10 cellular contexts compared by ENCODE assay signal in genomic region chr9:2228132-2228531, GRCh38.
DNase-seq lines count a peak whose midpoint lies in the region; ATAC-seq, FAIRE-seq and TF ChIP-seq lines count a peak whose summit lies in the region.
"Had no signal": no experiment of that assay in that cellular context is flagged by ENCODE, and none has a peak within 500 bp of the region (broad histone marks: within the 10 kb centered on the region; RNA-seq: fewer than 3 reads in every experiment).

No MANE protein-coding gene starts in this region.

- no peak for ATAC-seq in activated naive CD8-positive, alpha-beta T cell treated with anti-CD3 and anti-CD28 coated beads, Interleukin-2, amount 50 U/mL, for 24 hours
- ATAC-seq in HepG2: peak; percentile 37; the same call in 1 of the 3 replicates
- no peak for ATAC-seq in CD4-positive, alpha-beta T cell (ENCODE audit: poor library complexity)

- H3K9ac ChIP-seq in Loucy (ENCODE audit: low read depth, low read length, poor library complexity, severe bottlenecking): no peak overlapping the region
- H3K9ac ChIP-seq in HepG2 (ENCODE audit: insufficient read depth, low read depth, low read length): no peak overlapping the region

- POLR2A ChIA-PET in HepG2 (lab: Yijun Ruan, JAX): no interaction called here
- POLR2A ChIA-PET in CD4-positive, alpha-beta T cell (lab: Charles Lee): no interaction called here

- WGBS in HepG2 (ENCODE audit: low lambda C conversion rate): 15% methylated on average over 2 of the region's 2 CpGs

- H3K4me3 ChIP-seq in Loucy (ENCODE audit: low read length, poor library complexity, severe bottlenecking) (no peak overlapping the region), HepG2 (replicated peaks in 1 of 3; ENCODE audit: insufficient read depth in 1 of 3, low read depth in 2 of 3, low read length in 3 of 3) (no peak overlapping the region)

- no peak overlapping the region for H3K27ac ChIP-seq in HepG2 (ENCODE audit: extremely low read length, insufficient read depth, low read length)
- H3K27ac ChIP-seq in CD4-positive, alpha-beta T cell (ENCODE audit: low read depth, low read length): no peak overlapping the region
- H3K27ac ChIP-seq: neutrophil had no signal

- no peaks in the 10 kb centered on the region for H3F3A ChIP-seq in Loucy (ENCODE audit: low read depth)

- H3K4me1 ChIP-seq in Loucy (ENCODE audit: insufficient read depth, low read length, poor library complexity, severe bottlenecking): peaks cover 6% of the 10 kb centered on the region
- peaks cover 15% of the 10 kb centered on the region for H3K4me1 ChIP-seq in HepG2 (ENCODE audit: insufficient read depth, low read length)

- intact Hi-C loops in HepG2 (cut with micrococcal nuclease; ENCODE audit: unreplicated experiment): no loop called here
- intact Hi-C loops in CD4-positive, alpha-beta T cell (cut with DNase I, micrococcal nuclease): loop anchor here in 1 of 2 experiments (5.0 kb wide), 1 partner anchor 366 kb away; no protein-coding TSS in a partner anchor

- H2AFZ ChIP-seq in Loucy (ENCODE audit: low read length) (peak overlapping the region; percentile 86), HepG2 (ENCODE audit: low read length) (no peak overlapping the region)

- no peaks in the 10 kb centered on the region for H3K9me3 Mint-ChIP-seq in activated naive CD8-positive, alpha-beta T cell treated with anti-CD3 and anti-CD28 coated beads, Interleukin-2, amount 50 U/mL, for 24 hours
- H3K9me3 Mint-ChIP-seq in CD4-positive, alpha-beta T cell: peaks cover 5% of the 10 kb centered on the region

- H3K4me2 ChIP-seq in Loucy (ENCODE audit: low read depth, low read length, poor library complexity, severe bottlenecking) (no peak overlapping the region), HepG2 (ENCODE audit: low read depth, low read length) (no peak overlapping the region)

- peaks cover 2% of the 10 kb centered on the region for H3K4me1 Mint-ChIP-seq in activated naive CD8-positive, alpha-beta T cell treated with anti-CD3 and anti-CD28 coated beads, Interleukin-2, amount 50 U/mL, for 24 hours
- H3K4me1 Mint-ChIP-seq in CD4-positive, alpha-beta T cell (ENCODE audit: low read depth): no peaks in the 10 kb centered on the region

- H3K4me3 Mint-ChIP-seq in activated naive CD8-positive, alpha-beta T cell treated with anti-CD3 and anti-CD28 coated beads, Interleukin-2, amount 50 U/mL, for 24 hours: no peak overlapping the region
- H3K4me3 Mint-ChIP-seq in CD4-positive, alpha-beta T cell: no peak overlapping the region

- no peaks in the 10 kb centered on the region for H3K36me3 Mint-ChIP-seq in activated naive CD8-positive, alpha-beta T cell treated with anti-CD3 and anti-CD28 coated beads, Interleukin-2, amount 50 U/mL, for 24 hours (ENCODE audit: low read depth)
- H3K36me3 Mint-ChIP-seq in CD4-positive, alpha-beta T cell (ENCODE audit: low read depth): no peaks in the 10 kb centered on the region

- no peaks in the 10 kb centered on the region for H3K9me2 ChIP-seq in Loucy (replicated peaks; ENCODE audit: low read depth, low read length)

- BruUV-seq in HepG2 (replicated peaks; lab: Mats Ljungman, UMichigan): no TSS peak

- FAIRE-seq in HepG2 (lab: Jason Lieb, UNC): no peak

- H3K9me3 ChIP-seq in Loucy (ENCODE audit: insufficient read depth, low read depth, low read length) (no peaks in the 10 kb centered on the region), HepG2 (ENCODE audit: low read length) (no peaks in the 10 kb centered on the region)
- H3K9me3 ChIP-seq in CD4-positive, alpha-beta T cell (ENCODE audit: control insufficient read depth, low read length): no peaks in the 10 kb centered on the region
- H3K9me3 ChIP-seq: Caco-2, neutrophil had no signal

- CTCF ChIA-PET in HepG2 (lab: Yijun Ruan, JAX; ENCODE audit: low intra/inter-chr PET ratio, low total read pairs): no interaction called here
- CTCF ChIA-PET in CD4-positive, alpha-beta T cell (lab: Charles Lee): no interaction called here

- no peak for TF ChIP-seq POLR2A in HepG2 (IDR thresholded peaks at IDR 0.05; ENCODE audit: insufficient read depth in 1 of 2, low read depth in 2 of 2, low read length in 2 of 2)

- in situ Hi-C loops in HepG2 (cut with HindIII; ENCODE audit: extremely low pct_ligation_motif_present, low pct_unique_long_range_greater_than_20kb): no loop called here

- H3K36me3 ChIP-seq in Loucy (ENCODE audit: insufficient read depth, low read length) (no peaks in the 10 kb centered on the region), HepG2 (replicated peaks in 1 of 2; ENCODE audit: control insufficient read depth in 1 of 2, insufficient read depth in 2 of 2, low read length in 2 of 2) (no peaks in the 10 kb centered on the region)
- H3K36me3 ChIP-seq: neutrophil had no signal

- no peaks in the 10 kb centered on the region for H4K20me1 ChIP-seq in Loucy (ENCODE audit: insufficient read depth, low read length, poor library complexity, severe bottlenecking)
- no peaks in the 10 kb centered on the region for H4K20me1 ChIP-seq in HepG2 (ENCODE audit: insufficient read depth, low read length)

- H3K27ac Mint-ChIP-seq in activated naive CD8-positive, alpha-beta T cell treated with anti-CD3 and anti-CD28 coated beads, Interleukin-2, amount 50 U/mL, for 24 hours: no peak overlapping the region
- H3K27ac Mint-ChIP-seq in CD4-positive, alpha-beta T cell: no peak overlapping the region

- TF ChIP-seq CTCF in Loucy (conservative IDR thresholded peaks at IDR 0.05; ENCODE audit: low read length) (peak; percentile 87), HepG2 (CRISPR knock-in tag; IDR thresholded peaks at IDR 0.05) (peak; percentile 33)
- TF ChIP-seq CTCF in CD4-positive, alpha-beta T cell (IDR thresholded peaks at IDR 0.05): no peak

- TF ChIP-seq EP300 in HepG2 (IDR thresholded peaks at IDR 0.05; ENCODE audit: low read depth in 2 of 2, low read length in 2 of 2) (no peak), HepG2 (CRISPR knock-in tag; IDR thresholded peaks at IDR 0.05; ENCODE audit: borderline replicate concordance) (no peak)

- no peak for TF ChIP-seq RAD21 in HepG2 (CRISPR knock-in tag; IDR thresholded peaks at IDR 0.05)

- H3K27me3 Mint-ChIP-seq in activated naive CD8-positive, alpha-beta T cell treated with anti-CD3 and anti-CD28 coated beads, Interleukin-2, amount 50 U/mL, for 24 hours: no peaks in the 10 kb centered on the region
- no peaks in the 10 kb centered on the region for H3K27me3 Mint-ChIP-seq in CD4-positive, alpha-beta T cell

- DNase-seq in NCI-H2029 (lab: John Stamatoyannopoulos, UW) (peak; percentile 3), NCI-H2029 treated with DMSO at 0.1 percent for 48 hours (lab: John Stamatoyannopoulos, UW) (no peak), HepG2 (ENCODE audit: low spot score) (no peak), middle frontal gyrus (ENCODE audit: extremely low spot score, low spot score) (no peak)
- peak; percentile 30 for DNase-seq in activated naive CD8-positive, alpha-beta T cell treated with anti-CD3 and anti-CD28 coated beads, Interleukin-2, amount 50 U/mL, for 24 hours
- no peak for DNase-seq in activated effector memory CD4-positive, alpha-beta T cell treated with anti-CD3 and anti-CD28 coated beads, Interleukin-2, amount 50 U/mL, for 16 hours
- DNase-seq in CD4-positive, alpha-beta T cell: no peak

- H3K79me2 ChIP-seq in Loucy (ENCODE audit: insufficient read depth, low read length): no peaks in the 10 kb centered on the region
- H3K79me2 ChIP-seq in HepG2 (ENCODE audit: insufficient read depth, low read length): no peaks in the 10 kb centered on the region

- H3K27me3 ChIP-seq in Loucy (ENCODE audit: insufficient read depth, low read length, poor library complexity, severe bottlenecking): peaks cover 18% of the 10 kb centered on the region
- H3K27me3 ChIP-seq in HepG2 (ENCODE audit: control insufficient read depth in 1 of 2, insufficient read depth in 2 of 2, low read length in 2 of 2): no peaks in the 10 kb centered on the region
- H3K27me3 ChIP-seq in CD4-positive, alpha-beta T cell (ENCODE audit: control insufficient read depth, insufficient read depth, low read length): no peaks in the 10 kb centered on the region
- H3K27me3 ChIP-seq: neutrophil had no signal

TF ChIP-seq in HepG2, 621 proteins besides CTCF, POLR2A, EP300 and RAD21:
- TF ChIP-seq ZNF343 (CRISPR knock-in tag; IDR thresholded peaks at IDR 0.05): no peak
- no peak for TF ChIP-seq ZNF383 (CRISPR knock-in tag; IDR thresholded peaks at IDR 0.05; ENCODE audit: borderline replicate concordance)
- peak; percentile 53 for TF ChIP-seq STAG1 (CRISPR knock-in tag; IDR thresholded peaks at IDR 0.05)

Comparison
In these comparisons a context has a peak if more than half of its experiments do, and no peak if none do; other contexts are left out.
1. DNase-seq: peak in NCI-H2029 (single experiment) and activated naive CD8-positive, alpha-beta T cell treated with anti-CD3 and anti-CD28 coated beads, Interleukin-2, amount 50 U/mL, for 24 hours (single experiment); none in NCI-H2029 treated with DMSO at 0.1 percent for 48 hours (single experiment), HepG2 (single experiment), activated effector memory CD4-positive, alpha-beta T cell treated with anti-CD3 and anti-CD28 coated beads, Interleukin-2, amount 50 U/mL, for 16 hours (single experiment), CD4-positive, alpha-beta T cell (0 of 10) and middle frontal gyrus (single experiment).